9 cellular contexts compared by ENCODE assay signal in the genomic region with DNA sequence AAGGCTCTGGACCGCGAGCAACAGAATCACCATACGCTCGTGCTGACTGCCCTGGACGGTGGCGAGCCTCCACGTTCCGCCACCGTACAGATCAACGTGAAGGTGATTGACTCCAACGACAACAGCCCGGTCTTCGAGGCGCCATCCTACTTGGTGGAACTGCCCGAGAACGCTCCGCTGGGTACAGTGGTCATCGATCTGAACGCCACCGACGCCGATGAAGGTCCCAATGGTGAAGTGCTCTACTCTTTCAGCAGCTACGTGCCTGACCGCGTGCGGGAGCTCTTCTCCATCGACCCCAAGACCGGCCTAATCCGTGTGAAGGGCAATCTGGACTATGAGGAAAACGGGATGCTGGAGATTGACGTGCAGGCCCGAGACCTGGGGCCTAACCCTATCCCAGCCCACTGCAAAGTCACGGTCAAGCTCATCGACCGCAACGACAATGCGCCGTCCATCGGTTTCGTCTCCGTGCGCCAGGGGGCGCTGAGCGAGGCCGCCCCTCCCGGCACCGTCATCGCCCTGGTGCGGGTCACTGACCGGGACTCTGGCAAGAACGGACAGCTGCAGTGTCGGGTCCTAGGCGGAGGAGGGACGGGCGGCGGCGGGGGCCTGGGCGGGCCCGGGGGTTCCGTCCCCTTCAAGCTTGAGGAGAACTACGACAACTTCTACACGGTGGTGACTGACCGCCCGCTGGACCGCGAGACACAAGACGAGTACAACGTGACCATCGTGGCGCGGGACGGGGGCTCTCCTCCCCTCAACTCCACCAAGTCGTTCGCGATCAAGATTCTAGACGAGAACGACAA. TPM values are rescaled to one million over a fixed set of nuclear protein-coding genes. Genes with fewer than 3 reads are reported as not detected.
A peak's percentile ranks its signal among the peaks of the same experiment; 100 is the strongest.
DNase-seq lines count a peak whose midpoint lies in the region; ATAC-seq and TF ChIP-seq lines count a peak whose summit lies in the region.
"Had no signal": no experiment of that assay in that cellular context is flagged by ENCODE, and none has a peak within 500 bp of the region (broad histone marks: within the 10 kb centered on the region; RNA-seq: fewer than 3 reads in every experiment).

No MANE protein-coding gene starts in this region.

- H3K27me3 ChIP-seq in tibial artery, result peaks cover 0 to 64% of the 10 kb centered on the region in 2 donors

- H3K4me3 Mint-ChIP-seq in activated CD4-positive, alpha-beta T cell treated with anti-CD3 and anti-CD28 coated beads for 36 hours, result no peak overlapping the region
- peak overlapping the region; percentile 89 for H3K4me3 Mint-ChIP-seq in mesothelial cell of epicardium

- H3K4me1 Mint-ChIP-seq in activated CD4-positive, alpha-beta T cell treated with anti-CD3 and anti-CD28 coated beads for 36 hours, result peaks cover 44% of the 10 kb centered on the region
- peaks cover 64% of the 10 kb centered on the region for H3K4me1 Mint-ChIP-seq in mesothelial cell of epicardium

- DNase-seq in activated CD4-positive, alpha-beta T cell treated with anti-CD3 and anti-CD28 coated beads for 36 hours, result peak; percentile 11
- DNase-seq in activated CD4-positive, alpha-beta T cell treated with anti-CD3 and anti-CD28 coated beads for 1 hour, result no peak
- DNase-seq in mesothelial cell of epicardium (ENCODE audit: low spot score in 2 of 2, unreplicated experiment in 2 of 2) (peak; percentile 22 to 43), tibial artery (peak; percentile 60 to 82), COR-L47 (lab: John Stamatoyannopoulos, UW) (no peak)
- DNase-seq: NCI-H1092 had no signal

- peaks cover 0 to 15% (median 0%) of the 10 kb centered on the region in 3 donors for H3K9me3 ChIP-seq in tibial artery

- intact Hi-C loops in activated CD4-positive, alpha-beta T cell treated with anti-CD3 and anti-CD28 coated beads for 36 hours (cut with DNase I, micrococcal nuclease), result no loop called here
- intact Hi-C loops in tibial artery (cut with DNase I; ENCODE audit: low total_unique reads), result no loop called here

- H3K27ac ChIP-seq in tibial artery, result peak overlapping the region; percentile 20 to 46

- peak overlapping the region; percentile 51 to 57 for H3K4me3 ChIP-seq in tibial artery

- peak; percentile 53 for TF ChIP-seq CTCF in mesothelial cell of epicardium (IDR thresholded peaks at IDR 0.05; ENCODE audit: unreplicated experiment)
- peak; percentile 21 to 25 for TF ChIP-seq CTCF in tibial artery (IDR thresholded peaks at IDR 0.05)

- CTCF ChIA-PET in activated CD4-positive, alpha-beta T cell treated with anti-CD3 and anti-CD28 coated beads for 36 hours (lab: Charles Lee), result interaction anchor here (0.6 to 3.3 kb wide), 3 partner anchors 9 to 1591 kb away, joined by 3 to 9 read pairs (median 3); no protein-coding TSS in a partner anchor

- peaks cover 3 to 38% (median 34%) of the 10 kb centered on the region in 4 donors for H3K4me1 ChIP-seq in tibial artery

- H3K36me3 ChIP-seq in tibial artery, result no peaks in the 10 kb centered on the region

- peaks cover 14% of the 10 kb centered on the region for H3K36me3 Mint-ChIP-seq in activated CD4-positive, alpha-beta T cell treated with anti-CD3 and anti-CD28 coated beads for 36 hours (ENCODE audit: low read depth)
- peaks cover 3% of the 10 kb centered on the region for H3K36me3 Mint-ChIP-seq in mesothelial cell of epicardium

- peaks cover 66% of the 10 kb centered on the region for H3K27me3 Mint-ChIP-seq in activated CD4-positive, alpha-beta T cell treated with anti-CD3 and anti-CD28 coated beads for 36 hours
- peaks cover 37% of the 10 kb centered on the region for H3K27me3 Mint-ChIP-seq in mesothelial cell of epicardium (ENCODE audit: low read depth)

- peaks cover 4% of the 10 kb centered on the region for H3K9me3 Mint-ChIP-seq in activated CD4-positive, alpha-beta T cell treated with anti-CD3 and anti-CD28 coated beads for 36 hours (ENCODE audit: low read depth)
- no peaks in the 10 kb centered on the region for H3K9me3 Mint-ChIP-seq in mesothelial cell of epicardium

- no peak overlapping the region for H3K27ac Mint-ChIP-seq in activated CD4-positive, alpha-beta T cell treated with anti-CD3 and anti-CD28 coated beads for 36 hours
- H3K27ac Mint-ChIP-seq in mesothelial cell of epicardium, result no peak overlapping the region

- ATAC-seq in activated CD4-positive, alpha-beta T cell treated with anti-CD3 and anti-CD28 coated beads for 36 hours, result no peak
- ATAC-seq in esophagus mucosa (peak; percentile 38), GM21360 (IDR thresholded peaks at IDR 0.05; ENCODE audit: unreplicated experiment) (no peak), HG03469 (IDR thresholded peaks at IDR 0.05; ENCODE audit: unreplicated experiment) (no peak)

- POLR2A ChIA-PET in activated CD4-positive, alpha-beta T cell treated with anti-CD3 and anti-CD28 coated beads for 36 hours (lab: Charles Lee), result no interaction called here

RNA-seq across cellular contexts. Expression of a gene that starts 1.8 kb away (rescaled TPM):
- not detected for total RNA-seq in activated CD4-positive, alpha-beta T cell treated with anti-CD3 and anti-CD28 coated beads for 36 hours
- total RNA-seq in esophagus mucosa (2.1 TPM), mesothelial cell of epicardium (9.3 to 9.6 TPM (median 9.4 TPM) in 3 replicates)

Comparison
In these comparisons a context has a peak if more than half of its experiments do, and no peak if none do; other contexts are left out.
1. DNase-seq: peak in activated CD4-positive, alpha-beta T cell treated with anti-CD3 and anti-CD28 coated beads for 36 hours (single experiment), mesothelial cell of epicardium (2 of 2) and tibial artery (2 of 2); none in activated CD4-positive, alpha-beta T cell treated with anti-CD3 and anti-CD28 coated beads for 1 hour (single experiment) and COR-L47 (single experiment).